In genomic region chr17:40100669-40101366, GRCh38 we compare ENCODE assay signal across 8 cellular contexts. TPM values are rescaled to one million over a fixed set of nuclear protein-coding genes. Genes with fewer than 3 reads are reported as not detected.
A peak's percentile ranks its signal among the peaks of the same experiment; 100 is the strongest.
DNase-seq lines count a peak whose midpoint lies in the region; ATAC-seq and TF ChIP-seq lines count a peak whose summit lies in the region.

No MANE protein-coding gene starts in this region.

- H3K27me3 Mint-ChIP-seq in nephron (ENCODE audit: low read depth): no peaks in the 10 kb centered on the region

- ATAC-seq in GM18870 (IDR thresholded peaks at IDR 0.05; ENCODE audit: unreplicated experiment): peak; percentile 25

- TF ChIP-seq CTCF in fibroblast of villous mesenchyme (IDR thresholded peaks at IDR 0.05; ENCODE audit: insufficient read depth, low read depth, low read length) (no peak), nephron (IDR thresholded peaks at IDR 0.05; ENCODE audit: unreplicated experiment in 3 of 3) (no peak)

- H3K4me3 ChIP-seq in fibroblast of villous mesenchyme (ENCODE audit: low read depth, low read length): peak overlapping the region; percentile 76

- peaks cover 8% of the 10 kb centered on the region for H3K36me3 Mint-ChIP-seq in nephron (ENCODE audit: low read depth)

- no peaks in the 10 kb centered on the region for H3K9me3 Mint-ChIP-seq in nephron

- DNase-seq in 8988T (peak; percentile 91), MV-4-11 (lab: John Stamatoyannopoulos, UW) (peak; percentile 96), SIG-M5 treated with dmso at 0.1 percent for 504 hours (lab: John Stamatoyannopoulos, UW; ENCODE audit: unreplicated experiment) (peak; percentile 96), fibroblast of villous mesenchyme (ENCODE audit: low read depth) (peak; percentile 99)
- DNase-seq in activated gamma-delta T cell treated with anti-CD3 and anti-CD28 coated beads, Interleukin-2, amount 50 U/mL, for 16 hours (ENCODE audit: low read depth): peak; percentile 76
- peak; percentile 71 to 89 (median 84) for DNase-seq in stimulated activated naive CD4-positive, alpha-beta T cell (lab: John Stamatoyannopoulos, UW)

- H3K27ac Mint-ChIP-seq in nephron: peak overlapping the region; percentile 89 to 97 (median 92)

- peak overlapping the region; percentile 78 to 84 (median 83) for H3K4me3 Mint-ChIP-seq in nephron

- H3K4me1 Mint-ChIP-seq in nephron: peaks cover 82% of the 10 kb centered on the region

RNA-seq across cellular contexts. Expression of gene NR1D1, which starts 0.4 kb away (rescaled TPM):
- total RNA-seq in fibroblast of villous mesenchyme: 1.7 and 2.3 TPM in 2 replicates

RNA-seq across cellular contexts. Expression of gene MSL1, which starts 21.0 kb away (rescaled TPM):
- total RNA-seq in fibroblast of villous mesenchyme: 64.4 and 73.0 TPM in 2 replicates

RNA-seq across cellular contexts. Expression of gene THRA, which starts 38.1 kb away (rescaled TPM):
- total RNA-seq in fibroblast of villous mesenchyme: 19.0 and 27.2 TPM in 2 replicates

RNA-seq across cellular contexts. Expression of gene CASC3, which starts 39.5 kb away (rescaled TPM):
- total RNA-seq in fibroblast of villous mesenchyme: 42.5 and 51.8 TPM in 2 replicates

RNA-seq across cellular contexts. Expression of gene MED24, which starts 46.6 kb away (rescaled TPM):
- total RNA-seq in fibroblast of villous mesenchyme: 46.7 and 47.9 TPM in 2 replicates

Comparison
In these comparisons a context has a peak if more than half of its experiments do, and no peak if none do; other contexts are left out.
1. Peak in every context shown above with its lines: DNase-seq, ATAC-seq and H3K4me3 ChIP-seq.